Comparison of ENCODE assay signal across 9 cellular contexts in the genomic region with DNA sequence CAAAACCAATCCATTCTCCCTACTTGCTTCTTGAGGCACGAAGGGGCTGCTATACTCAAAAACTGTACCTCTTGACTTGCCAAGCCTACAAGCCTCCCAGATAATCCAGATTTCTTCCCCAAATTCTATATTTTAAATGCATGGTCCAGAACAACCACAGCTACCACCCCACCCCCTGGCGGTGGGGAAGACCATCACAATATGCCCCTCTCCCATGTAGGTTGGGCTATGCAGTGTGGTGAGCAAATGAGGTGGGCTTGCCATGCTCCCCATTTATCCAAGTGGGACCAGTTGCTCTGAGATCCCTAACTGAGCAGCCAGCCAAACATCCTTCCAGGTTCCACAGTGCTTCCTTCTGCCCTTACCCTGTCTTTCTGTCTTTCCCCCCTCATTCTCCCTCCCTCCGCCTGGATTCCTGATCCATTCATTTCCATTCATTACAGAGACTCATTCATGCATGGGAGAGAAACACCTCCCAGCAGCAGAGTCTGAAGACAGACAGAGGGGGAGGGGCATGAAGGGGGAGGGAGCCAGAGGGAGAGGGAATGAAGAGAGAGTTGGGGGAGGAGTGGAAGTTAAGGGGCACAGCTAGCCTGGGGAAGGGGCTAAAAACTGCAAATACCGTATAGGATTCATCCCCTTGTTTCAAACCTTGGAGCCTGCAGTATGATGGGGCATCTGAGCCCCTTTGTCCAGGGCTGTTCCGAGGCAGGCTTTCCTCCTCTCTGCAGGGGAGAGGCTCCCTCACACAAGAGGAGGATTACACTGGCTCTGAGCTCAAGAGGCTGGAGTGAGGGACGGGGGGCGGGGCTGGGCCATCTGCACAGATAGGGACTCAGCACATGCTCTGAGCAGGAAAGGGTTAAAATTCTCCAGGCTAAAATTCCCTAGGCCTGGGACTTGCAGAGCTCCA. TPM values are rescaled to one million over a fixed set of nuclear protein-coding genes. Genes with fewer than 3 reads are reported as not detected.
DNase-seq lines count a peak whose midpoint lies in the region; ATAC-seq and TF ChIP-seq lines count a peak whose summit lies in the region.
"Had no signal": no experiment of that assay in that cellular context is flagged by ENCODE, and none has a peak within 500 bp of the region (broad histone marks: within the 10 kb centered on the region; RNA-seq: fewer than 3 reads in every experiment).

No MANE protein-coding gene starts in this region.

- 9 to 19% methylated on average over 5 of the region's 7 CpGs for WGBS in mesodermal cell (ENCODE audit: insufficient coverage in 2 of 2), 2 experiments

- POLR2A ChIA-PET in HEK293 (lab: Yijun Ruan, JAX): interaction anchor here (0.8 to 4.4 kb wide), 6 partner anchors 10 to 79 kb away, joined by 3 to 33 read pairs (median 6); partner anchors contain the start of gene ARHGEF40

- no peak for ATAC-seq in GM19395 (IDR thresholded peaks at IDR 0.05; ENCODE audit: unreplicated experiment)
- ATAC-seq: upper lobe of right lung had no signal

- H3K4me3 ChIP-seq in HEK293 (ENCODE audit: low read depth, low read length): no peak overlapping the region
- H3K4me3 ChIP-seq in mesodermal cell (ENCODE audit: extremely low read depth, insufficient read depth, low read length, poor library complexity, severe bottlenecking): peak overlapping the region; percentile 27
- H3K4me3 ChIP-seq: upper lobe of right lung had no signal

- H3K27ac ChIP-seq in HEK293 (ENCODE audit: extremely low read depth, low read depth, low read length) (no peak overlapping the region), mesodermal cell (ENCODE audit: low read depth, low read length, severe bottlenecking) (peak overlapping the region; percentile 81)
- H3K27ac ChIP-seq: upper lobe of right lung had no signal

- no peaks in the 10 kb centered on the region for H3K9me3 ChIP-seq in HEK293 (ENCODE audit: control insufficient read depth, insufficient read depth, low read depth, low read length)
- no peaks in the 10 kb centered on the region for H3K9me3 ChIP-seq in mesodermal cell (ENCODE audit: control insufficient read depth, low read length)
- H3K9me3 ChIP-seq: upper lobe of right lung had no signal

- H3K36me3 ChIP-seq in HEK293 (ENCODE audit: control insufficient read depth in 2 of 2, insufficient read depth in 1 of 2, low read length in 2 of 2) (peaks cover 7 to 40% of the 10 kb centered on the region in 2 experiments; a peak in 2 of 3 replicates), mesodermal cell (ENCODE audit: control insufficient read depth, insufficient read depth, low read length) (peaks cover 48% of the 10 kb centered on the region)

- peak; percentile 78 for DNase-seq in SK-N-DZ (ENCODE audit: low spot score)
- no peak for DNase-seq in AG20443 (ENCODE audit: low spot score)
- DNase-seq in cerebellar nuclear complex (lab: John Stamatoyannopoulos, UW): no peak
- DNase-seq: activated effector memory CD4-positive, alpha-beta T cell treated with Interleukin-2 at 50 U/mL for 16 hours; NCI-H1930; upper lobe of right lung had no signal

- CTCF ChIA-PET in HEK293 (lab: Yijun Ruan, JAX): interaction anchor here (0.5 to 6.9 kb wide), 17 partner anchors 10 to 364 kb away, joined by 3 to 175 read pairs (median 12); partner anchors contain the start of genes ARHGEF40 and TMEM253

- no peak for TF ChIP-seq CTCF in HEK293 (tag by site-specific recombination; IDR thresholded peaks at IDR 0.05)

- H3K4me1 ChIP-seq in HEK293 (ENCODE audit: control insufficient read depth, insufficient read depth, low read length) (peaks cover 10% of the 10 kb centered on the region; the same call in 1 of the 2 replicates), mesodermal cell (ENCODE audit: control insufficient read depth, insufficient read depth, low read length, poor library complexity, severe bottlenecking) (peaks cover 24% of the 10 kb centered on the region)

TF ChIP-seq in HEK293, 187 proteins besides CTCF, POLR2A, EP300 and RAD21 (continues in another document):
- TF ChIP-seq SP3 (tag by site-specific recombination; IDR thresholded peaks at IDR 0.05) (peak; percentile 53), ZNF768 (tag by site-specific recombination; IDR thresholded peaks at IDR 0.05) (no peak), SP2 (tag by site-specific recombination; IDR thresholded peaks at IDR 0.05) (peak; percentile 29; the same call in 1 of the 2 replicates), GLIS1 (tag by site-specific recombination; IDR thresholded peaks at IDR 0.05) (peak; percentile 90), ZNF24 (tag by site-specific recombination; IDR thresholded peaks at IDR 0.05) (0 out of 2 replicates have a peak, but pooled peaks have one; percentile 33), ZNF302 (tag by site-specific recombination; IDR thresholded peaks at IDR 0.05; ENCODE audit: low read depth) (no peak), PATZ1 (tag by site-specific recombination; IDR thresholded peaks at IDR 0.05) (peak; percentile 40; the same call in 1 of the 2 replicates), ZNF600 (tag by site-specific recombination; IDR thresholded peaks at IDR 0.05) (peak; percentile 89), ZNF610 (tag by site-specific recombination; IDR thresholded peaks at IDR 0.05; ENCODE audit: borderline replicate concordance) (peak; percentile 32; the same call in 1 of the 2 replicates), ZNF112 (tag by site-specific recombination; IDR thresholded peaks at IDR 0.05) (no peak), ZEB2 (tag by site-specific recombination; IDR thresholded peaks at IDR 0.05) (0 out of 2 replicates have a peak, but pooled peaks have one; percentile 40), ZNF510 (tag by site-specific recombination; IDR thresholded peaks at IDR 0.05; ENCODE audit: insufficient replicate concordance) (peak; percentile 69), ZBTB17 (tag by site-specific recombination; IDR thresholded peaks at IDR 0.05) (peak; percentile 92), ZIC2 (tag by site-specific recombination; IDR thresholded peaks at IDR 0.05) (peak; percentile 37; the same call in 1 of the 2 replicates)
- TF ChIP-seq, protein P1, sequence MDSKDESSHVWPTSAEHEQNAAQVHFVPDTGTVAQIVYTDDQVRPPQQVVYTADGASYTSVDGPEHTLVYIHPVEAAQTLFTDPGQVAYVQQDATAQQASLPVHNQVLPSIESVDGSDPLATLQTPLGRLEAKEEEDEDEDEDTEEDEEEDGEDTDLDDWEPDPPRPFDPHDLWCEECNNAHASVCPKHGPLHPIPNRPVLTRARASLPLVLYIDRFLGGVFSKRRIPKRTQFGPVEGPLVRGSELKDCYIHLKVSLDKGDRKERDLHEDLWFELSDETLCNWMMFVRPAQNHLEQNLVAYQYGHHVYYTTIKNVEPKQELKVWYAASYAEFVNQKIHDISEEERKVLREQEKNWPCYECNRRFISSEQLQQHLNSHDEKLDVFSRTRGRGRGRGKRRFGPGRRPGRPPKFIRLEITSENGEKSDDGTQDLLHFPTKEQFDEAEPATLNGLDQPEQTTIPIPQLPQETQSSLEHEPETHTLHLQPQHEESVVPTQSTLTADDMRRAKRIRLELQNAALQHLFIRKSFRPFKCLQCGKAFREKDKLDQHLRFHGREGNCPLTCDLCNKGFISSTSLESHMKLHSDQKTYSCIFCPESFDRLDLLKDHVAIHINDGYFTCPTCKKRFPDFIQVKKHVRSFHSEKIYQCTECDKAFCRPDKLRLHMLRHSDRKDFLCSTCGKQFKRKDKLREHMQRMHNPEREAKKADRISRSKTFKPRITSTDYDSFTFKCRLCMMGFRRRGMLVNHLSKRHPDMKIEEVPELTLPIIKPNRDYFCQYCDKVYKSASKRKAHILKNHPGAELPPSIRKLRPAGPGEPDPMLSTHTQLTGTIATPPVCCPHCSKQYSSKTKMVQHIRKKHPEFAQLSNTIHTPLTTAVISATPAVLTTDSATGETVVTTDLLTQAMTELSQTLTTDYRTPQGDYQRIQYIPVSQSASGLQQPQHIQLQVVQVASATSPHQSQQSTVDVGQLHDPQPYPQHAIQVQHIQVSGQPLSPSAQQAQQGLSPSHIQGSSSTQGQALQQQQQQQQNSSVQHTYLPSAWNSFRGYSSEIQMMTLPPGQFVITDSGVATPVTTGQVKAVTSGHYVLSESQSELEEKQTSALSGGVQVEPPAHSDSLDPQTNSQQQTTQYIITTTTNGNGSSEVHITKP (tag by site-specific recombination; IDR thresholded peaks at IDR 0.05): peak; percentile 53; the same call in 1 of the 2 replicates

RNA-seq across cellular contexts. Expression of gene ZNF219, which starts 4.4 kb away (rescaled TPM):
- polyA plus RNA-seq in SK-N-DZ (2014; cell fraction: cytosol; rRNA removed): 39.1 and 51.2 TPM in 2 replicates
- polyA plus RNA-seq in SK-N-DZ (2014; cell fraction: nucleus; rRNA removed): 50.4 and 56.3 TPM in 2 replicates
- 37.2 TPM for polyA plus RNA-seq in mesodermal cell (2013, experiment 1 of 2)
- 29.2 TPM for polyA plus RNA-seq in mesodermal cell (2013, experiment 2 of 2)

RNA-seq across cellular contexts. Expression of gene TMEM253, which starts 6.8 kb away (rescaled TPM):
- polyA plus RNA-seq in SK-N-DZ (2014; cell fraction: cytosol; rRNA removed): 0.22 TPM in 1 of 2 replicates, not detected in the other
- polyA plus RNA-seq in SK-N-DZ (2014; cell fraction: nucleus; rRNA removed): 0.22 and 0.24 TPM in 2 replicates
- polyA plus RNA-seq in mesodermal cell (2013, experiment 1 of 2): 0.81 TPM
- polyA plus RNA-seq in mesodermal cell (2013, experiment 2 of 2): 0.61 TPM

RNA-seq across cellular contexts. Expression of gene ARHGEF40, which starts 23.9 kb away (rescaled TPM):
- polyA plus RNA-seq in SK-N-DZ (2014; cell fraction: cytosol; rRNA removed): 21.0 and 21.5 TPM in 2 replicates
- 58.7 and 59.2 TPM in 2 replicates for polyA plus RNA-seq in SK-N-DZ (2014; cell fraction: nucleus; rRNA removed)
- 60.7 TPM for polyA plus RNA-seq in mesodermal cell (2013, experiment 1 of 2)
- 49.3 TPM for polyA plus RNA-seq in mesodermal cell (2013, experiment 2 of 2)

RNA-seq across cellular contexts. Expression of gene RNASE8, which starts 36.4 kb away (rescaled TPM):
- not detected in 2 replicates for polyA plus RNA-seq in SK-N-DZ (2014; cell fraction: cytosol; rRNA removed)
- polyA plus RNA-seq in SK-N-DZ (2014; cell fraction: nucleus; rRNA removed): not detected in 2 replicates
- polyA plus RNA-seq in mesodermal cell (2013, experiment 1 of 2): not detected
- not detected for polyA plus RNA-seq in mesodermal cell (2013, experiment 2 of 2)

RNA-seq across cellular contexts. Expression of gene RNASE7, which starts 51.9 kb away (rescaled TPM):
- polyA plus RNA-seq in SK-N-DZ (2014; cell fraction: cytosol; rRNA removed): not detected in 2 replicates
- not detected in 2 replicates for polyA plus RNA-seq in SK-N-DZ (2014; cell fraction: nucleus; rRNA removed)
- polyA plus RNA-seq in mesodermal cell (2013, experiment 1 of 2): not detected
- polyA plus RNA-seq in mesodermal cell (2013, experiment 2 of 2): not detected
